ENCODE assay signal across 35 cellular contexts in genomic region chr21:37835512-37835911, GRCh38.
"Had no signal": no experiment of that assay in that cellular context is flagged by ENCODE, and none has a peak within 500 bp of the region (broad histone marks: within the 10 kb centered on the region; RNA-seq: fewer than 3 reads in every experiment).

No MANE protein-coding gene starts in this region.

- H3K27ac ChIP-seq: adrenal gland, body of pancreas, brain microvascular endothelial cell, breast epithelium, VCaP had no signal

- H3K27me3 Mint-ChIP-seq: activated B cell treated with CpG ODN at 0.5 μM for 24 hours; activated CD4-positive, alpha-beta T cell treated with anti-CD3 and anti-CD28 coated beads, Interleukin-2, amount 10 ng/mL, durations not matched to agents 24 days and 14 days had no signal

- H3K9me3 ChIP-seq: adrenal gland, body of pancreas, breast epithelium had no signal

- H3K36me3 Mint-ChIP-seq: activated CD4-positive, alpha-beta memory T cell treated with anti-CD3 and anti-CD28 coated beads for 36 hours; activated naive CD4-positive, alpha-beta T cell treated with anti-CD3 and anti-CD28 coated beads, Interleukin-2, amount 50 U/mL, for 72 hours; activated naive CD8-positive, alpha-beta T cell treated with anti-CD3 and anti-CD28 coated beads for 36 hours had no signal

- FAIRE-seq: astrocyte, colon, TTC549 had no signal

- H3K4me1 Mint-ChIP-seq: activated B cell treated with CpG ODN at 0.5 μM for 24 hours; activated CD4-positive, alpha-beta T cell treated with anti-CD3 and anti-CD28 coated beads, Interleukin-2, amount 10 ng/mL, durations not matched to agents 24 days and 14 days; activated naive CD8-positive, alpha-beta T cell treated with anti-CD3 and anti-CD28 coated beads for 36 hours; activated T-helper 17 cell treated with anti-CD3 and anti-CD28 coated beads, Interleukin-2, amount 50 U/mL, for 72 hours had no signal

- ATAC-seq: activated CD8-positive, alpha-beta T cell treated with anti-CD3 and anti-CD28 coated beads for 36 hours; activated naive CD4-positive, alpha-beta T cell treated with anti-CD3 and anti-CD28 coated beads, Interleukin-2, amount 50 U/mL, for 72 hours; activated T-cell treated with anti-CD3 and anti-CD28 coated beads, Interleukin-2, amount 50 U/mL, for 4 hours; activated T-cell treated with anti-CD3 and anti-CD28 coated beads, Interleukin-2, amount 50 U/mL, for 72 hours; activated T-helper 17 cell treated with anti-CD3 and anti-CD28 coated beads, Interleukin-2, amount 50 U/mL, for 72 hours; body of pancreas had no signal

- H3K4me3 Mint-ChIP-seq: activated B cell treated with CpG ODN at 0.5 μM for 24 hours; activated CD4-positive, alpha-beta memory T cell treated with anti-CD3 and anti-CD28 coated beads for 36 hours; activated CD4-positive, alpha-beta T cell treated with anti-CD3 and anti-CD28 coated beads, Interleukin-2, amount 10 ng/mL, durations not matched to agents 24 days and 14 days; activated CD8-positive, alpha-beta T cell treated with anti-CD3 and anti-CD28 coated beads for 36 hours; activated naive CD4-positive, alpha-beta T cell treated with anti-CD3 and anti-CD28 coated beads for 36 hours; activated naive CD8-positive, alpha-beta T cell treated with anti-CD3 and anti-CD28 coated beads for 36 hours; activated T-cell treated with anti-CD3 and anti-CD28 coated beads, Interleukin-2, amount 50 U/mL, for 4 hours; activated T-cell treated with anti-CD3 and anti-CD28 coated beads, Interleukin-2, amount 50 U/mL, for 72 hours; activated T-helper 1 cell treated with anti-CD3 and anti-CD28 coated beads, Interleukin-12 subunit alpha, Interleukin-12 subunit beta, Interleukin-2, Interleukin-4 antibody, amounts not matched to agents 30 ng/mL and 10 ng/mL and 1 ng/mL, durations not matched to agents 14 hours and 24 hours and 36 hours; activated T-helper 17 cell treated with anti-CD3 and anti-CD28 coated beads, Interleukin-2, amount 50 U/mL, for 72 hours; T-helper 2 cell treated with Interferon-gamma antibody and Interleukin-4, amounts not matched to agents 5 μg/mL and 100 μg/mL, for 36 hours had no signal

- DNase-seq: activated B cell treated with CpG ODN at 0.5 μM for 24 hours; activated CD4-positive, alpha-beta memory T cell treated with anti-CD3 and anti-CD28 coated beads for 36 hours; activated CD4-positive, alpha-beta T cell treated with anti-CD3 and anti-CD28 coated beads for 4 hours; activated CD4-positive, alpha-beta T cell treated with anti-CD3 and anti-CD28 coated beads, Interleukin-2, amount 10 ng/mL, durations not matched to agents 24 days and 14 days; activated CD4-positive, alpha-beta T cell treated with anti-CD3 and anti-CD28 coated beads, Interleukin-2, amount 50 U/mL, for 1 hour; activated CD4-positive, alpha-beta T cell treated with anti-CD3 and anti-CD28 coated beads, Interleukin-2, amount 50 U/mL, for 4 hours; activated CD4-positive, CD25-positive, alpha-beta regulatory T cell treated with anti-CD3 and anti-CD28 coated beads, Interleukin-2, amount 50 U/mL, for 72 hours; activated CD8-positive, alpha-beta memory T cell treated with anti-CD3 and anti-CD28 coated beads, Interleukin-2, amount 50 U/mL, for 4 hours; activated CD8-positive, alpha-beta T cell treated with anti-CD3 and anti-CD28 coated beads for 36 hours; activated effector memory CD4-positive, alpha-beta T cell treated with anti-CD3 and anti-CD28 coated beads, Interleukin-2, amount 50 U/mL, for 16 hours; activated gamma-delta T cell treated with Interleukin-2 at 50 U/mL for 16 hours; activated naive CD4-positive, alpha-beta T cell; activated naive CD4-positive, alpha-beta T cell treated with anti-CD3 and anti-CD28 coated beads for 36 hours; activated naive CD4-positive, alpha-beta T cell treated with anti-CD3 and anti-CD28 coated beads, Interleukin-2, amount 50 U/mL, for 16 hours; activated naive CD8-positive, alpha-beta T cell treated with anti-CD3 and anti-CD28 coated beads for 36 hours; activated T-cell treated with anti-CD3 and anti-CD28 coated beads for 4 hours; activated T-cell treated with anti-CD3 and anti-CD28 coated beads, Interleukin-2, amount 50 U/mL, for 1 hour; activated T-cell treated with anti-CD3 and anti-CD28 coated beads, Interleukin-2, amount 50 U/mL, for 4 hours; activated T-cell treated with anti-CD3 and anti-CD28 coated beads, Interleukin-2, amount 50 U/mL, for 72 hours; adrenal gland; amniotic stem cell; aorta; body of pancreas; brain microvascular endothelial cell; central memory CD4-positive, alpha-beta T cell; T-helper 9 cell had no signal

- H3K4me3 ChIP-seq: adrenal gland, body of pancreas, breast epithelium had no signal

- H3K27ac Mint-ChIP-seq: activated B cell treated with CpG ODN at 0.5 μM for 24 hours; activated CD4-positive, alpha-beta memory T cell treated with anti-CD3 and anti-CD28 coated beads for 36 hours; activated CD4-positive, alpha-beta T cell treated with anti-CD3 and anti-CD28 coated beads, Interleukin-2, amount 10 ng/mL, durations not matched to agents 24 days and 14 days; activated CD8-positive, alpha-beta T cell treated with anti-CD3 and anti-CD28 coated beads for 36 hours; activated naive CD4-positive, alpha-beta T cell treated with anti-CD3 and anti-CD28 coated beads for 36 hours; activated naive CD4-positive, alpha-beta T cell treated with anti-CD3 and anti-CD28 coated beads, Interleukin-2, amount 50 U/mL, for 72 hours; activated naive CD8-positive, alpha-beta T cell treated with anti-CD3 and anti-CD28 coated beads for 36 hours; activated T-cell treated with anti-CD3 and anti-CD28 coated beads, Interleukin-2, amount 50 U/mL, for 72 hours; activated T-helper 1 cell treated with anti-CD3 and anti-CD28 coated beads, Interleukin-12 subunit alpha, Interleukin-12 subunit beta, Interleukin-2, Interleukin-4 antibody, amounts not matched to agents 30 ng/mL and 10 ng/mL and 1 ng/mL, durations not matched to agents 14 hours and 24 hours and 36 hours; activated T-helper 17 cell treated with anti-CD3 and anti-CD28 coated beads, Interleukin-2, amount 50 U/mL, for 72 hours; T-helper 2 cell treated with Interferon-gamma antibody and Interleukin-4, amounts not matched to agents 5 μg/mL and 100 μg/mL, for 36 hours had no signal

- H3K4me1 ChIP-seq: adrenal gland, body of pancreas, breast epithelium had no signal

- H3K36me3 ChIP-seq: adrenal gland, brain microvascular endothelial cell, breast epithelium had no signal

- H3K27me3 ChIP-seq: adrenal gland, body of pancreas, brain microvascular endothelial cell had no signal
